ENCODE assay signal across 17 cellular contexts in the genomic region with DNA sequence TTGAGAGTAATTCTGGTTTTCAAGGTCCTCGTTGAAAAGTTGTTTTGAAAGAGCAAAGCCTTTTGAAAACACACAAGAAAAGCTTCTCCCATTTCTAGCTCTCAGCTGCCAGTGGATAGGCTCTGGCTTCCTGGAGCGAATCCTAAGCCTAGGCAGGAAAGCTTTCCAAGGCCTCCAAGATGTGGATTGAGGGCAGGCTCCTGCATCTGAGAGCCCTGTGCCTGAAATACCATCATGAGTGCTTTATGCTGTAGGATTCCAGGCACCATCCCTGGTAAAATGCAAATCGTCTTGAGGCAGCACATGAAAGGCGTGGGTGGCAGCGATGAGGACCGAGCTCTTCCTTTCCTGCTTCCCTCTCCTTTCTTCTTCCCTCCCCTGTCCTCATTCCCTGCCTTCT.
A peak's percentile ranks its signal among the peaks of the same experiment; 100 is the strongest.
DNase-seq lines count a peak whose midpoint lies in the region; ATAC-seq and TF ChIP-seq lines count a peak whose summit lies in the region.
"Had no signal": no experiment of that assay in that cellular context is flagged by ENCODE, and none has a peak within 500 bp of the region (broad histone marks: within the 10 kb centered on the region; RNA-seq: fewer than 3 reads in every experiment).

No MANE protein-coding gene starts in this region.

- H3K27me3 ChIP-seq in neural progenitor cell (no peaks in the 10 kb centered on the region), upper lobe of right lung (no peaks in the 10 kb centered on the region)

- H3K4me2 ChIP-seq in neural progenitor cell, result peak overlapping the region; percentile 19

- H3K4me3 Mint-ChIP-seq in WTC11 (no peak overlapping the region), neural progenitor cell (no peak overlapping the region)
- H3K4me3 Mint-ChIP-seq: activated CD4-positive, alpha-beta T cell treated with anti-CD3 and anti-CD28 coated beads for 36 hours; activated naive CD8-positive, alpha-beta T cell treated with anti-CD3 and anti-CD28 coated beads for 36 hours; T-helper 2 cell treated with Interferon-gamma antibody and Interleukin-4, amounts not matched to agents 5 μg/mL and 100 μg/mL, for 36 hours had no signal

- H3F3A ChIP-seq in neural progenitor cell (ENCODE audit: low read depth), result peaks cover 20% of the 10 kb centered on the region

- intact Hi-C loops in upper lobe of right lung (cut with DNase I), result no loop called here

- H3K9me3 ChIP-seq in neural progenitor cell (ENCODE audit: low read depth), result peaks cover 8% of the 10 kb centered on the region
- no peaks in the 10 kb centered on the region for H3K9me3 ChIP-seq in upper lobe of right lung

- H3K36me3 ChIP-seq in neural progenitor cell, result no peaks in the 10 kb centered on the region
- no peaks in the 10 kb centered on the region for H3K36me3 ChIP-seq in upper lobe of right lung

- POLR2A ChIA-PET in WTC11 (lab: Charles Lee), result interaction anchor here (0.5 kb wide), 1 partner anchor 666 kb away, joined by 5 read pairs; no protein-coding TSS in a partner anchor

- H3K27me3 Mint-ChIP-seq in WTC11 (ENCODE audit: low read depth) (no peaks in the 10 kb centered on the region), neural progenitor cell (ENCODE audit: insufficient read depth, low read depth) (peaks cover 2% of the 10 kb centered on the region)

- H3K4me3 ChIP-seq in fibroblast of the aortic adventitia (ENCODE audit: low read depth, low read length) (no peak overlapping the region), neural progenitor cell (no peak overlapping the region), upper lobe of right lung (no peak overlapping the region)

- no peak for DNase-seq in WTC11 (ENCODE audit: low spot score)
- DNase-seq in fibroblast of the aortic adventitia (ENCODE audit: low read depth), result peak; percentile 36
- DNase-seq in neural progenitor cell (ENCODE audit: low spot score), result no peak
- no peak for DNase-seq in upper lobe of right lung
- no peak for DNase-seq in DMS53 treated with DMSO at 0.1 percent for 48 hours (lab: John Stamatoyannopoulos, UW; ENCODE audit: unreplicated experiment)
- no peak for DNase-seq in activated T-cell treated with anti-CD3 and anti-CD28 coated beads for 4 hours
- DNase-seq: activated CD4-positive, alpha-beta T cell treated with anti-CD3 and anti-CD28 coated beads for 36 hours; activated CD8-positive, alpha-beta memory T cell treated with anti-CD3 and anti-CD28 coated beads, Interleukin-2, amount 50 U/mL, for 48 hours; activated naive CD8-positive, alpha-beta T cell treated with anti-CD3 and anti-CD28 coated beads for 36 hours; DND-41; glutamatergic neuron; GOT3; NK-92 treated with Interleukin-12 subunit alpha and Interleukin-12 subunit beta, amount 100 ng/mL, for 24 hours; SHP77 treated with DMSO at 0.1 percent for 48 hours; stimulated activated CD4-positive, alpha-beta T cell treated with anti-CD3 and anti-CD28 coated beads, Interleukin-4, amount 100 ng/mL, for 24 hours had no signal

- H3K9ac ChIP-seq in neural progenitor cell, result no peak overlapping the region

- H3K9me3 Mint-ChIP-seq in WTC11, result peaks cover 14% of the 10 kb centered on the region
- H3K9me3 Mint-ChIP-seq in neural progenitor cell, result peaks cover 5% of the 10 kb centered on the region

- H3K27ac ChIP-seq in neural progenitor cell (no peak overlapping the region), upper lobe of right lung (peak overlapping the region; percentile 20)

- CTCF ChIA-PET in WTC11 (lab: Charles Lee), result interaction anchor here (0.8 to 2.4 kb wide), 6 partner anchors 21 to 212 kb away, joined by 3 to 15 read pairs (median 6); no protein-coding TSS in a partner anchor

- ATAC-seq in WTC11, result peak; percentile 76
- ATAC-seq in upper lobe of right lung, result no peak
- ATAC-seq in HG03439 (IDR thresholded peaks at IDR 0.05; ENCODE audit: unreplicated experiment), result no peak
- ATAC-seq: activated CD4-positive, alpha-beta T cell treated with anti-CD3 and anti-CD28 coated beads for 36 hours had no signal

- H2AFZ ChIP-seq in neural progenitor cell (replicated peaks), result peak overlapping the region; percentile 86

- H3K4me1 Mint-ChIP-seq in WTC11 (peaks cover 28% of the 10 kb centered on the region), neural progenitor cell (peaks cover 32% of the 10 kb centered on the region)
- H3K4me1 Mint-ChIP-seq: activated CD4-positive, alpha-beta T cell treated with anti-CD3 and anti-CD28 coated beads for 36 hours; activated naive CD8-positive, alpha-beta T cell treated with anti-CD3 and anti-CD28 coated beads for 36 hours had no signal

- H3K27ac Mint-ChIP-seq in WTC11, result no peak overlapping the region
- H3K27ac Mint-ChIP-seq in neural progenitor cell, result peak overlapping the region; percentile 32
- H3K27ac Mint-ChIP-seq: activated CD4-positive, alpha-beta T cell treated with anti-CD3 and anti-CD28 coated beads for 36 hours; activated naive CD8-positive, alpha-beta T cell treated with anti-CD3 and anti-CD28 coated beads for 36 hours; T-helper 2 cell treated with Interferon-gamma antibody and Interleukin-4, amounts not matched to agents 5 μg/mL and 100 μg/mL, for 36 hours had no signal

- H3K79me2 ChIP-seq in neural progenitor cell (ENCODE audit: low read depth), result no peaks in the 10 kb centered on the region

- H3K4me1 ChIP-seq in neural progenitor cell (peaks cover 18% of the 10 kb centered on the region), upper lobe of right lung (peaks cover 9% of the 10 kb centered on the region)

- H3K36me3 Mint-ChIP-seq in WTC11 (peaks cover 12% of the 10 kb centered on the region; the same call in 1 of the 2 replicates), neural progenitor cell (no peaks in the 10 kb centered on the region)
- H3K36me3 Mint-ChIP-seq: activated naive CD8-positive, alpha-beta T cell treated with anti-CD3 and anti-CD28 coated beads for 36 hours had no signal

- TF ChIP-seq CTCF in WTC11 (IDR thresholded peaks at IDR 0.05) (no peak), fibroblast of the aortic adventitia (IDR thresholded peaks at IDR 0.05; ENCODE audit: insufficient read depth, low read length) (no peak), neural progenitor cell (IDR thresholded peaks at IDR 0.05) (no peak), upper lobe of right lung (IDR thresholded peaks at IDR 0.05) (no peak)

- H4K20me1 ChIP-seq in neural progenitor cell (ENCODE audit: low read depth), result no peaks in the 10 kb centered on the region

TF ChIP-seq in WTC11, 78 proteins besides CTCF, POLR2A, EP300 and RAD21:
- TF ChIP-seq, protein P1, sequence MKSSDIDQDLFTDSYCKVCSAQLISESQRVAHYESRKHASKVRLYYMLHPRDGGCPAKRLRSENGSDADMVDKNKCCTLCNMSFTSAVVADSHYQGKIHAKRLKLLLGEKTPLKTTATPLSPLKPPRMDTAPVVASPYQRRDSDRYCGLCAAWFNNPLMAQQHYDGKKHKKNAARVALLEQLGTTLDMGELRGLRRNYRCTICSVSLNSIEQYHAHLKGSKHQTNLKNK (CRISPR knock-in tag; IDR thresholded peaks at IDR 0.05), result no peak
- TF ChIP-seq RELA (CRISPR knock-in tag; IDR thresholded peaks at IDR 0.05; ENCODE audit: borderline replicate concordance), result no peak
- TF ChIP-seq ZNF423 (CRISPR knock-in tag; IDR thresholded peaks at IDR 0.05), result no peak
- TF ChIP-seq FOXJ3 (CRISPR knock-in tag; IDR thresholded peaks at IDR 0.05; ENCODE audit: borderline replicate concordance), result no peak
- TF ChIP-seq, protein P2, sequence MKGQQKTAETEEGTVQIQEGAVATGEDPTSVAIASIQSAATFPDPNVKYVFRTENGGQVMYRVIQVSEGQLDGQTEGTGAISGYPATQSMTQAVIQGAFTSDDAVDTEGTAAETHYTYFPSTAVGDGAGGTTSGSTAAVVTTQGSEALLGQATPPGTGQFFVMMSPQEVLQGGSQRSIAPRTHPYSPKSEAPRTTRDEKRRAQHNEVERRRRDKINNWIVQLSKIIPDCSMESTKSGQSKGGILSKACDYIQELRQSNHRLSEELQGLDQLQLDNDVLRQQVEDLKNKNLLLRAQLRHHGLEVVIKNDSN (CRISPR knock-in tag; IDR thresholded peaks at IDR 0.05), result no peak
- no peak for TF ChIP-seq ZNF232 (CRISPR knock-in tag; IDR thresholded peaks at IDR 0.05)
- TF ChIP-seq NR2C2 (CRISPR knock-in tag; IDR thresholded peaks at IDR 0.05), result no peak
- no peak for TF ChIP-seq RORB (CRISPR knock-in tag; IDR thresholded peaks at IDR 0.05)
- TF ChIP-seq, protein P3, sequence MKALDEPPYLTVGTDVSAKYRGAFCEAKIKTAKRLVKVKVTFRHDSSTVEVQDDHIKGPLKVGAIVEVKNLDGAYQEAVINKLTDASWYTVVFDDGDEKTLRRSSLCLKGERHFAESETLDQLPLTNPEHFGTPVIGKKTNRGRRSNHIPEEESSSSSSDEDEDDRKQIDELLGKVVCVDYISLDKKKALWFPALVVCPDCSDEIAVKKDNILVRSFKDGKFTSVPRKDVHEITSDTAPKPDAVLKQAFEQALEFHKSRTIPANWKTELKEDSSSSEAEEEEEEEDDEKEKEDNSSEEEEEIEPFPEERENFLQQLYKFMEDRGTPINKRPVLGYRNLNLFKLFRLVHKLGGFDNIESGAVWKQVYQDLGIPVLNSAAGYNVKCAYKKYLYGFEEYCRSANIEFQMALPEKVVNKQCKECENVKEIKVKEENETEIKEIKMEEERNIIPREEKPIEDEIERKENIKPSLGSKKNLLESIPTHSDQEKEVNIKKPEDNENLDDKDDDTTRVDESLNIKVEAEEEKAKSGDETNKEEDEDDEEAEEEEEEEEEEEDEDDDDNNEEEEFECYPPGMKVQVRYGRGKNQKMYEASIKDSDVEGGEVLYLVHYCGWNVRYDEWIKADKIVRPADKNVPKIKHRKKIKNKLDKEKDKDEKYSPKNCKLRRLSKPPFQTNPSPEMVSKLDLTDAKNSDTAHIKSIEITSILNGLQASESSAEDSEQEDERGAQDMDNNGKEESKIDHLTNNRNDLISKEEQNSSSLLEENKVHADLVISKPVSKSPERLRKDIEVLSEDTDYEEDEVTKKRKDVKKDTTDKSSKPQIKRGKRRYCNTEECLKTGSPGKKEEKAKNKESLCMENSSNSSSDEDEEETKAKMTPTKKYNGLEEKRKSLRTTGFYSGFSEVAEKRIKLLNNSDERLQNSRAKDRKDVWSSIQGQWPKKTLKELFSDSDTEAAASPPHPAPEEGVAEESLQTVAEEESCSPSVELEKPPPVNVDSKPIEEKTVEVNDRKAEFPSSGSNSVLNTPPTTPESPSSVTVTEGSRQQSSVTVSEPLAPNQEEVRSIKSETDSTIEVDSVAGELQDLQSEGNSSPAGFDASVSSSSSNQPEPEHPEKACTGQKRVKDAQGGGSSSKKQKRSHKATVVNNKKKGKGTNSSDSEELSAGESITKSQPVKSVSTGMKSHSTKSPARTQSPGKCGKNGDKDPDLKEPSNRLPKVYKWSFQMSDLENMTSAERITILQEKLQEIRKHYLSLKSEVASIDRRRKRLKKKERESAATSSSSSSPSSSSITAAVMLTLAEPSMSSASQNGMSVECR (CRISPR knock-in tag; IDR thresholded peaks at IDR 0.05; ENCODE audit: borderline replicate concordance), result no peak
